19 cellular contexts compared by ENCODE assay signal in the genomic region with DNA sequence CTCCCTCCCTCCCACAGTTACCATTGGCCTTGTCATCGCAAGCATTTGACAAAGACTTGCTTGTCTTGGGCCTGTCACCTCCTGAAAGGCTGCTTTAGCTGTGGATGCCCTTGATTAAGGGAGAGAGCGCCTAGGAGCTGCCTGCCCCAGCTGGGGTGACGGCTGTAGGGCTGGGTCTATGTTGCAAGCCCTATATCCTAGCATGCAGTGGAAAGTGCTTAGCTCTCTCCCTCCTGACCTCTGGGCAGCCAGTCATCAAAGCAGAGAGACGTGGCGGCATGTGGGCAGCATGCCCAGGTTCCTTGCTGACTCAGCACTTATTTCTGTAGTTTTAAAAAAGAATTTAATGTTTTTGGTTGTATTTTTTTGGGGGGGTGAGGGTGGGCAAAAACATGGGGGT.
A peak's percentile ranks its signal among the peaks of the same experiment; 100 is the strongest.
DNase-seq lines count a peak whose midpoint lies in the region; ATAC-seq, FAIRE-seq and TF ChIP-seq lines count a peak whose summit lies in the region.
"Had no signal": no experiment of that assay in that cellular context is flagged by ENCODE, and none has a peak within 500 bp of the region (broad histone marks: within the 10 kb centered on the region; RNA-seq: fewer than 3 reads in every experiment).

No MANE protein-coding gene starts in this region.

- H3K4me3 ChIP-seq in HepG2 (replicated peaks in 1 of 3; ENCODE audit: insufficient read depth in 1 of 3, low read depth in 2 of 3, low read length in 3 of 3) (no peak overlapping the region), right lobe of liver (no peak overlapping the region), mammary epithelial cell (replicated peaks in 1 of 3; ENCODE audit: insufficient read depth in 1 of 3, low read depth in 2 of 3, low read length in 3 of 3) (no peak overlapping the region), neuronal stem cell (ENCODE audit: low read length in 2 of 2) (no peak overlapping the region), SJCRH30 (no peak overlapping the region)
- H3K4me3 ChIP-seq: MG63 had no signal

- CTCF ChIA-PET in HepG2 (lab: Yijun Ruan, JAX; ENCODE audit: low intra/inter-chr PET ratio, low total read pairs), result no interaction called here
- CTCF ChIA-PET in mammary epithelial cell (lab: Charles Lee; ENCODE audit: low non-redundant PET), result no interaction called here

- intact Hi-C loops in HepG2 (cut with micrococcal nuclease; ENCODE audit: unreplicated experiment), result no loop called here
- intact Hi-C loops in right lobe of liver (cut with DNase I), result no loop called here
- intact Hi-C loops in mammary epithelial cell (cut with micrococcal nuclease), result no loop called here

- peak overlapping the region; percentile 19 for H3K18ac ChIP-seq in neuronal stem cell (ENCODE audit: low read length)

- no peaks in the 10 kb centered on the region for H3K79me1 ChIP-seq in neuronal stem cell (ENCODE audit: low read depth, low read length)

- H3K36me3 ChIP-seq in HepG2 (replicated peaks in 1 of 2; ENCODE audit: control insufficient read depth in 1 of 2, insufficient read depth in 2 of 2, low read length in 2 of 2) (no peaks in the 10 kb centered on the region), right lobe of liver (no peaks in the 10 kb centered on the region), mammary epithelial cell (ENCODE audit: insufficient read depth, low read length) (no peaks in the 10 kb centered on the region), neuronal stem cell (replicated peaks in 1 of 2; ENCODE audit: control insufficient read depth in 2 of 2, insufficient read depth in 2 of 2, low read length in 2 of 2) (no peaks in the 10 kb centered on the region), SJCRH30 (no peaks in the 10 kb centered on the region)
- H3K36me3 ChIP-seq: MG63 had no signal

- no peak overlapping the region for H3K4me2 ChIP-seq in HepG2 (ENCODE audit: low read depth, low read length)
- H3K4me2 ChIP-seq in mammary epithelial cell (ENCODE audit: insufficient read depth, low read depth, low read length), result no peak overlapping the region
- H3K4me2 ChIP-seq in neuronal stem cell (ENCODE audit: insufficient read depth, low read length, poor library complexity, severe bottlenecking), result no peak overlapping the region

- dilution Hi-C loops in mammary epithelial cell (cut with HindIII; ENCODE audit: low sequenced_read_pairs), result no loop called here

- H3K14ac ChIP-seq in neuronal stem cell (ENCODE audit: low read length), result no peak overlapping the region

- in situ Hi-C loops in HepG2 (cut with HindIII; ENCODE audit: extremely low pct_ligation_motif_present, low pct_unique_long_range_greater_than_20kb) (no loop called here), mammary epithelial cell (cut with MboI; ENCODE audit: low sequenced_read_pairs in 2 of 2) (no loop called here)

- POLR2A ChIA-PET in HepG2 (lab: Yijun Ruan, JAX), result no interaction called here

- FAIRE-seq in HepG2 (lab: Jason Lieb, UNC) (no peak), GM12891 (lab: Jason Lieb, UNC) (no peak)
- FAIRE-seq: GM18507, HTR-8/SVneo had no signal

- no peak for TF ChIP-seq EP300 in HepG2 (IDR thresholded peaks at IDR 0.05; ENCODE audit: low read depth in 2 of 2, low read length in 2 of 2)
- TF ChIP-seq EP300 in HepG2 (CRISPR knock-in tag; IDR thresholded peaks at IDR 0.05; ENCODE audit: borderline replicate concordance), result no peak

- TF ChIP-seq CTCF in HepG2 (CRISPR knock-in tag; IDR thresholded peaks at IDR 0.05), result no peak
- TF ChIP-seq CTCF in right lobe of liver (IDR thresholded peaks at IDR 0.05), result no peak
- no peak for TF ChIP-seq CTCF in mammary epithelial cell (conservative IDR thresholded peaks at IDR 0.05 in 1 of 2, IDR thresholded peaks at IDR 0.05 in 1 of 2; ENCODE audit: extremely low read depth in 1 of 2, insufficient read depth in 1 of 2, low read depth in 1 of 2, low read length in 2 of 2)

- H2BK12ac ChIP-seq in neuronal stem cell (ENCODE audit: low read length), result no peak overlapping the region

- no peaks in the 10 kb centered on the region for H3K79me2 ChIP-seq in HepG2 (ENCODE audit: insufficient read depth, low read length)
- H3K79me2 ChIP-seq in mammary epithelial cell (ENCODE audit: insufficient read depth, low read length), result no peaks in the 10 kb centered on the region

- no peak for DNase-seq in HepG2 (ENCODE audit: low spot score)
- DNase-seq in right lobe of liver, result no peak
- peak; percentile 21 for DNase-seq in mammary epithelial cell
- DNase-seq in neuronal stem cell (ENCODE audit: low spot score), result no peak
- DNase-seq in SJCRH30, result no peak
- DNase-seq in GM19238 (ENCODE audit: insufficient read length, low spot score), result no peak
- DNase-seq in NOMO-1 treated with dmso at 0.1 percent for 144 hours (lab: John Stamatoyannopoulos, UW; ENCODE audit: unreplicated experiment), result no peak
- no peak for DNase-seq in GM12891 (ENCODE audit: insufficient read length, low spot score)
- DNase-seq: Caco-2, KBM-7, MG63, NCI-H1092 treated with DMSO at 0.1 percent for 48 hours, NCI-H1694, NCI-H2107, NCI-H345, NCI-H526 treated with DMSO at 0.1 percent for 48 hours, Right ventricle myocardium superior had no signal

- no peaks in the 10 kb centered on the region for H3K9me3 ChIP-seq in HepG2 (ENCODE audit: low read length)
- H3K9me3 ChIP-seq in right lobe of liver, result no peaks in the 10 kb centered on the region
- H3K9me3 ChIP-seq in mammary epithelial cell (replicated peaks; ENCODE audit: insufficient read depth, low read length), result no peaks in the 10 kb centered on the region
- H3K9me3 ChIP-seq in neuronal stem cell (replicated peaks in 1 of 2; ENCODE audit: control insufficient read depth in 2 of 2, insufficient read depth in 1 of 2, low read depth in 1 of 2, low read length in 2 of 2), result peaks cover 0 to 2% of the 10 kb centered on the region in 2 donors
- no peaks in the 10 kb centered on the region for H3K9me3 ChIP-seq in SJCRH30 (replicated peaks)
- H3K9me3 ChIP-seq: MG63 had no signal

- ATAC-seq in HepG2 (peak; percentile 30; the same call in 1 of the 3 replicates), right lobe of liver (no peak)

- no peak overlapping the region for H2BK120ac ChIP-seq in neuronal stem cell (ENCODE audit: low read depth, low read length)

- H3K27me3 ChIP-seq in HepG2 (ENCODE audit: control insufficient read depth in 1 of 2, insufficient read depth in 2 of 2, low read length in 2 of 2) (peaks cover 1 to 3% of the 10 kb centered on the region in 2 experiments; a peak in 1 of 5 replicates), right lobe of liver (no peaks in the 10 kb centered on the region), mammary epithelial cell (ENCODE audit: insufficient read depth, low read length) (no peaks in the 10 kb centered on the region), neuronal stem cell (ENCODE audit: control insufficient read depth in 3 of 3, insufficient read depth in 3 of 3, low read depth in 1 of 3, low read length in 3 of 3) (no peaks in the 10 kb centered on the region), SJCRH30 (no peaks in the 10 kb centered on the region)
- H3K27me3 ChIP-seq: MG63 had no signal

- WGBS in HepG2 (ENCODE audit: low lambda C conversion rate), result 0% methylated on average over 3 of the region's 5 CpGs
- 11% methylated on average over 3 of the region's 5 CpGs for WGBS in right lobe of liver (ENCODE audit: insufficient coverage, low coverage, low lambda C conversion rate, missing lambda C conversion rate)
- WGBS in mammary epithelial cell (ENCODE audit: low coverage, missing lambda C conversion rate), result 77% methylated on average over 4 of the region's 5 CpGs
- no CpG with 5 or more reads among the region's 5 CpGs for WGBS in neuronal stem cell (ENCODE audit: extremely low coverage in 2 of 2, insufficient read length in 2 of 2, insufficient replicate concordance in 1 of 2), 2 donors

- no peak overlapping the region for H2BK15ac ChIP-seq in neuronal stem cell (ENCODE audit: low read length)

- H4K91ac ChIP-seq in neuronal stem cell (ENCODE audit: low read depth, low read length, poor library complexity), result no peak overlapping the region

- H4K8ac ChIP-seq in neuronal stem cell (ENCODE audit: low read depth, low read length), result no peak overlapping the region

- H3K4me1 ChIP-seq in HepG2 (ENCODE audit: insufficient read depth, low read length) (peaks cover 9% of the 10 kb centered on the region), right lobe of liver (no peaks in the 10 kb centered on the region), mammary epithelial cell (ENCODE audit: insufficient read depth, low read length) (no peaks in the 10 kb centered on the region), neuronal stem cell (ENCODE audit: control insufficient read depth in 2 of 2, insufficient read depth in 1 of 2, low read depth in 1 of 2, low read length in 2 of 2) (peaks cover 0 to 15% of the 10 kb centered on the region in 2 donors), SJCRH30 (no peaks in the 10 kb centered on the region)

- no peak overlapping the region for H3K4ac ChIP-seq in neuronal stem cell (ENCODE audit: low read length)

- H3K27ac ChIP-seq in HepG2 (ENCODE audit: extremely low read length, insufficient read depth, low read length) (no peak overlapping the region), right lobe of liver (no peak overlapping the region), mammary epithelial cell (ENCODE audit: insufficient read depth, low read depth, low read length) (no peak overlapping the region), neuronal stem cell (replicated peaks; ENCODE audit: low read length) (no peak overlapping the region), SJCRH30 (no peak overlapping the region)

- H3K9ac ChIP-seq in HepG2 (ENCODE audit: insufficient read depth, low read depth, low read length) (no peak overlapping the region), mammary epithelial cell (ENCODE audit: insufficient read depth, low read length) (no peak overlapping the region), neuronal stem cell (ENCODE audit: low read depth, low read length, poor library complexity) (no peak overlapping the region)

- no TSS peak for BruUV-seq in HepG2 (replicated peaks; lab: Mats Ljungman, UMichigan)
- no TSS peak for BruUV-seq in mammary epithelial cell (replicated peaks; lab: Mats Ljungman, UMichigan)

- no peak overlapping the region for H2AFZ ChIP-seq in HepG2 (ENCODE audit: low read length)
- H2AFZ ChIP-seq in mammary epithelial cell (ENCODE audit: low read depth, low read length), result no peak overlapping the region
- no peak overlapping the region for H2AFZ ChIP-seq in neuronal stem cell (ENCODE audit: low read length)

- no peak overlapping the region for H2BK5ac ChIP-seq in neuronal stem cell (ENCODE audit: low read length)

- TF ChIP-seq POLR2A in HepG2 (IDR thresholded peaks at IDR 0.05; ENCODE audit: insufficient read depth in 1 of 2, low read depth in 2 of 2, low read length in 2 of 2), result no peak
- no peak for TF ChIP-seq POLR2A in right lobe of liver (IDR thresholded peaks at IDR 0.05)
- TF ChIP-seq POLR2A in GM12891 (IDR thresholded peaks at IDR 0.05; ENCODE audit: low read depth, low read length), result no peak

- H4K20me1 ChIP-seq in HepG2 (ENCODE audit: insufficient read depth, low read length) (no peaks in the 10 kb centered on the region), mammary epithelial cell (ENCODE audit: insufficient read depth, low read length) (no peaks in the 10 kb centered on the region)

- peak overlapping the region; percentile 13 for H3K23ac ChIP-seq in neuronal stem cell (ENCODE audit: low read depth, low read length, poor library complexity)

- no peak overlapping the region for H2AK5ac ChIP-seq in neuronal stem cell (ENCODE audit: low read depth, low read length)

- no peak for TF ChIP-seq RAD21 in HepG2 (CRISPR knock-in tag; IDR thresholded peaks at IDR 0.05)

TF ChIP-seq in GM12891, 5 proteins besides CTCF, POLR2A, EP300 and RAD21 (continues in another document):
- no peak for TF ChIP-seq TAF1 (IDR thresholded peaks at IDR 0.05; ENCODE audit: low read depth, low read length)
